In the genomic region with DNA sequence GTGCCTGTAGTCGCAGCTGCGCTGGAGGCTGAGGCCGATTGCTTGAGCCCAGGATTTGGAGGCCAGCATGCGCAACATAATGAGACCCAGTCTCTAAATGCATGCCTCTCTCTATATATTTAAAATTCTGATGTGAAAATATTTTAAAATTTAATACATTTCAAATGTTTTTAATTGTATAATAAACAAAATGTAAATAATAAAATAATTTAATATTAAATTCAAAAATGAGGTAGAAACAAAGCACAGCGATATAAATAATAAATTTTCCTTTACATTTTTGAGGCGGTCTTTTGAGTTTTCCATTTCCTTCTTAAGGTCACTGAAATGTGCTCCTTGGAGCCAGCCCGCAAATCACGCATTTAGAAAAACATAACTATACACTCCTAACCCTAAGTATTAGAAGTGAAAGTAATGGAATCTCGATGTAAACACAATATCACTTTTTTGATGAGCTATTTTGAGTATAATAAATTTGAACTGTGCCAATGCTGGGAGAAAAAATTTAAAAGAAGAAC, we compare ENCODE assay signal across 8 cellular contexts. TPM values are rescaled to one million over a fixed set of nuclear protein-coding genes. Genes with fewer than 3 reads are reported as not detected.
DNase-seq lines count a peak whose midpoint lies in the region; ATAC-seq and TF ChIP-seq lines count a peak whose summit lies in the region.

No MANE protein-coding gene starts in this region.

- H3K79me2 ChIP-seq in osteoblast (ENCODE audit: insufficient read depth, low read length): peaks cover 45% of the 10 kb centered on the region

- TF ChIP-seq CTCF in C4-2B (conservative IDR thresholded peaks at IDR 0.05) (no peak), IMR-90 (conservative IDR thresholded peaks at IDR 0.05; ENCODE audit: low read depth, low read length) (no peak), osteoblast (IDR thresholded peaks at IDR 0.05; ENCODE audit: extremely low read depth, low read depth, low read length) (no peak)

- H2AK9ac ChIP-seq in IMR-90 (replicated peaks; ENCODE audit: low read depth, low read length, poor library complexity): no peak overlapping the region

- H3K9me3 ChIP-seq in IMR-90 (ENCODE audit: control insufficient read depth, insufficient read depth, low read length): no peaks in the 10 kb centered on the region
- no peaks in the 10 kb centered on the region for H3K9me3 ChIP-seq in effector memory CD4-positive, alpha-beta T cell (ENCODE audit: control insufficient read depth, low read length)
- no peaks in the 10 kb centered on the region for H3K9me3 ChIP-seq in osteoblast (ENCODE audit: low read depth, low read length)

- no TSS peak for BruUV-seq in IMR-90 (replicated peaks; lab: Mats Ljungman, UMichigan)

- dilution Hi-C loops in IMR-90 (cut with HindIII; ENCODE audit: low sequenced_read_pairs, unreplicated experiment): no loop called here

- no peak for TF ChIP-seq POLR2A in IMR-90 (IDR thresholded peaks at IDR 0.05; ENCODE audit: low read depth, low read length)

- DNase-seq in IMR-90 (no peak), osteoblast (ENCODE audit: insufficient read length, low spot score, missing footprints) (peak; percentile 8), caudate nucleus (lab: John Stamatoyannopoulos, UW) (no peak), D341Med (ENCODE audit: low spot score) (no peak), NCI-H2029 (lab: John Stamatoyannopoulos, UW) (no peak)
- DNase-seq in effector memory CD4-positive, alpha-beta T cell: no peak

- H3K27me3 ChIP-seq in IMR-90 (ENCODE audit: control insufficient read depth, insufficient read depth, low read length) (no peaks in the 10 kb centered on the region), osteoblast (ENCODE audit: insufficient read depth, low read length) (no peaks in the 10 kb centered on the region)
- no peaks in the 10 kb centered on the region for H3K27me3 ChIP-seq in effector memory CD4-positive, alpha-beta T cell (replicated peaks; ENCODE audit: control insufficient read depth, insufficient read depth, low read length, poor library complexity, severe bottlenecking)

- peaks cover 4% of the 10 kb centered on the region for H3K4me1 ChIP-seq in IMR-90 (ENCODE audit: control insufficient read depth, insufficient read depth, low read length)
- peaks cover 2% of the 10 kb centered on the region for H3K4me1 ChIP-seq in effector memory CD4-positive, alpha-beta T cell (ENCODE audit: control insufficient read depth, insufficient read depth, low read length, poor library complexity, severe bottlenecking)
- H3K4me1 ChIP-seq in osteoblast (ENCODE audit: insufficient read depth, low read length): peaks cover 27% of the 10 kb centered on the region

- no peak overlapping the region for H2BK15ac ChIP-seq in IMR-90 (ENCODE audit: low read depth, low read length)

- WGBS in IMR-90 (ENCODE audit: extremely low coverage in 2 of 2, insufficient read length in 1 of 2), 2 experiments: 100% methylated on average over 1 of the region's 9 CpGs; no CpG with 5 or more reads in 1 of the 2 experiments

- H3K9me1 ChIP-seq in IMR-90 (ENCODE audit: insufficient read depth, low read length): no peaks in the 10 kb centered on the region

- peak overlapping the region; percentile 40 for H4K5ac ChIP-seq in IMR-90 (ENCODE audit: low read depth, low read length)

- peak overlapping the region; percentile 26; the same call in 1 of the 2 replicates for H3K18ac ChIP-seq in IMR-90 (ENCODE audit: low read depth, low read length)

- H2BK20ac ChIP-seq in IMR-90 (ENCODE audit: low read depth, low read length): no peak overlapping the region

- CTCF ChIA-PET in IMR-90 (lab: Yijun Ruan, JAX): interaction anchor here (1.2 kb wide), 1 partner anchor 11 kb away, joined by 3 read pairs; no protein-coding TSS in a partner anchor

- no peak overlapping the region; the same call in 1 of the 2 replicates for H3K4ac ChIP-seq in IMR-90 (ENCODE audit: low read depth, low read length)

- H2AK5ac ChIP-seq in IMR-90 (ENCODE audit: low read depth, low read length): no peak overlapping the region

- H3K4me2 ChIP-seq in IMR-90 (ENCODE audit: low read depth, low read length) (peak overlapping the region; percentile 71), osteoblast (ENCODE audit: insufficient read depth, low read length) (peak overlapping the region; percentile 88)

- in situ Hi-C loops in IMR-90 (cut with MboI; ENCODE audit: low sequenced_read_pairs): no loop called here

- H3K4me3 ChIP-seq in IMR-90 (ENCODE audit: insufficient read depth, low read depth, low read length) (peak overlapping the region; percentile 42; the same call in 1 of the 2 replicates), osteoblast (ENCODE audit: insufficient read depth, low read length) (peak overlapping the region; percentile 89)
- H3K4me3 ChIP-seq in effector memory CD4-positive, alpha-beta T cell (ENCODE audit: insufficient read depth, low read depth, low read length, poor library complexity, severe bottlenecking): peak overlapping the region; percentile 68

- TF ChIP-seq RAD21 in IMR-90 (IDR thresholded peaks at IDR 0.05; ENCODE audit: low read length): no peak

- intact Hi-C loops in IMR-90 (cut with micrococcal nuclease): loop anchor here (10.0 kb wide), 1 partner anchor 543 kb away; no protein-coding TSS in a partner anchor

- no peak overlapping the region for H3K14ac ChIP-seq in IMR-90 (replicated peaks; ENCODE audit: low read depth, low read length)

- H3K27ac ChIP-seq in C4-2B (peak overlapping the region; percentile 99), IMR-90 (ENCODE audit: insufficient read depth, low read length) (no peak overlapping the region), osteoblast (ENCODE audit: low read depth, low read length) (peak overlapping the region; percentile 67), caudate nucleus (ENCODE audit: low read depth, low read length) (no peak overlapping the region)
- H3K27ac ChIP-seq in effector memory CD4-positive, alpha-beta T cell (ENCODE audit: insufficient read depth, low read length, poor library complexity, severe bottlenecking): peak overlapping the region; percentile 6

- peak overlapping the region; percentile 51; the same call in 1 of the 2 replicates for H3K9ac ChIP-seq in IMR-90 (ENCODE audit: low read depth, low read length)

- peaks cover 0 to 6% of the 10 kb centered on the region in 2 experiments; a peak in 2 of 4 replicates for H3K79me1 ChIP-seq in IMR-90 (ENCODE audit: low read depth in 1 of 2, low read length in 2 of 2)

- no peak overlapping the region for H3K23ac ChIP-seq in IMR-90 (ENCODE audit: low read depth, low read length)

- H4K8ac ChIP-seq in IMR-90 (ENCODE audit: low read depth in 2 of 2, low read length in 2 of 2): peak overlapping the region; percentile 31 to 83; a peak in 3 of 4 replicates

- ATAC-seq in GM21526 (IDR thresholded peaks at IDR 0.05; ENCODE audit: low FRiP score, unreplicated experiment): peak; percentile 18
- peak; percentile 10 for ATAC-seq in IMR-90 (ENCODE audit: low read depth)

- H4K20me1 ChIP-seq in IMR-90 (ENCODE audit: insufficient read depth, low read length): no peaks in the 10 kb centered on the region
- no peaks in the 10 kb centered on the region for H4K20me1 ChIP-seq in osteoblast (ENCODE audit: insufficient read depth, low read length)

- H4K91ac ChIP-seq in IMR-90 (ENCODE audit: insufficient read depth, low read depth, low read length): no peak overlapping the region

- peak overlapping the region; percentile 31; the same call in 1 of the 2 replicates for H3K56ac ChIP-seq in IMR-90 (ENCODE audit: extremely low read depth, insufficient read depth, low read length)

- H2AFZ ChIP-seq in IMR-90 (replicated peaks; ENCODE audit: low read length, poor library complexity): no peak overlapping the region
- peak overlapping the region; percentile 93 for H2AFZ ChIP-seq in osteoblast (ENCODE audit: low read length)

- no peaks in the 10 kb centered on the region for H3K36me3 ChIP-seq in IMR-90 (ENCODE audit: control insufficient read depth, insufficient read depth, low read length)
- no peaks in the 10 kb centered on the region for H3K36me3 ChIP-seq in effector memory CD4-positive, alpha-beta T cell (ENCODE audit: control insufficient read depth, insufficient read depth, low read length)
- H3K36me3 ChIP-seq in osteoblast (ENCODE audit: insufficient read depth, low read length): no peaks in the 10 kb centered on the region

- H2BK5ac ChIP-seq in IMR-90 (ENCODE audit: low read depth, low read length, poor library complexity, severe bottlenecking): peak overlapping the region; percentile 69

- peak overlapping the region; percentile 57 for H2BK120ac ChIP-seq in IMR-90 (ENCODE audit: low read depth, low read length)

- POLR2A ChIA-PET in IMR-90 (lab: Charles Lee; ENCODE audit: unreplicated experiment): interaction anchor here (0.7 kb wide), 1 partner anchor 128 kb away, joined by 4 read pairs; no protein-coding TSS in a partner anchor

TF ChIP-seq in IMR-90, 13 proteins besides CTCF, POLR2A, EP300 and RAD21 (continues in another document):
- TF ChIP-seq RCOR1 (IDR thresholded peaks at IDR 0.05; ENCODE audit: insufficient replicate concordance, low read length) (no peak), MAFK (IDR thresholded peaks at IDR 0.05; ENCODE audit: low read depth, low read length) (no peak), FOS (IDR thresholded peaks at IDR 0.05; ENCODE audit: low read depth, low read length) (no peak), RFX5 (IDR thresholded peaks at IDR 0.05; ENCODE audit: low read depth, low read length) (no peak), CHD1 (IDR thresholded peaks at IDR 0.05; ENCODE audit: low read depth, low read length) (no peak), NFE2L2 (IDR thresholded peaks at IDR 0.05; ENCODE audit: low read depth, low read length) (no peak), MAZ (IDR thresholded peaks at IDR 0.05; ENCODE audit: borderline replicate concordance, low read depth, low read length) (no peak)
- TF ChIP-seq, protein P1, sequence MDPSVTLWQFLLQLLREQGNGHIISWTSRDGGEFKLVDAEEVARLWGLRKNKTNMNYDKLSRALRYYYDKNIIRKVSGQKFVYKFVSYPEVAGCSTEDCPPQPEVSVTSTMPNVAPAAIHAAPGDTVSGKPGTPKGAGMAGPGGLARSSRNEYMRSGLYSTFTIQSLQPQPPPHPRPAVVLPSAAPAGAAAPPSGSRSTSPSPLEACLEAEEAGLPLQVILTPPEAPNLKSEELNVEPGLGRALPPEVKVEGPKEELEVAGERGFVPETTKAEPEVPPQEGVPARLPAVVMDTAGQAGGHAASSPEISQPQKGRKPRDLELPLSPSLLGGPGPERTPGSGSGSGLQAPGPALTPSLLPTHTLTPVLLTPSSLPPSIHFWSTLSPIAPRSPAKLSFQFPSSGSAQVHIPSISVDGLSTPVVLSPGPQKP (IDR thresholded peaks at IDR 0.05; ENCODE audit: borderline replicate concordance, low read depth, low read length): no peak

RNA-seq across cellular contexts. Expression of a gene that starts 0.5 kb away (rescaled TPM):
- total RNA-seq in IMR-90 (2012; rRNA removed) (28.1 and 37.5 TPM in 2 replicates), osteoblast (5.8 and 6.5 TPM in 2 replicates)
- polyA plus RNA-seq in IMR-90 (2012; rRNA removed): 17.1 and 21.9 TPM in 2 replicates
- polyA plus RNA-seq in IMR-90 (2012; cell fraction: cytosol; rRNA removed): 1.5 and 2.3 TPM in 2 replicates
- 1.8 and 14.0 TPM in 2 replicates for polyA plus RNA-seq in IMR-90 (2012; cell fraction: nucleus; rRNA removed; ENCODE audit: low replicate concordance)

Comparison
In these comparisons a context has a peak if more than half of its experiments do, and no peak if none do; other contexts are left out.
1. H3K27ac ChIP-seq: peak in C4-2B (single experiment), effector memory CD4-positive, alpha-beta T cell (single experiment) and osteoblast (single experiment); none in IMR-90 (single experiment) and caudate nucleus (single experiment).
2. Peak in every context shown above with its lines, with median percentiles within 50 percentile points of each other: H3K4me3 ChIP-seq.